3 cellular contexts compared by ENCODE assay signal in the genomic region with DNA sequence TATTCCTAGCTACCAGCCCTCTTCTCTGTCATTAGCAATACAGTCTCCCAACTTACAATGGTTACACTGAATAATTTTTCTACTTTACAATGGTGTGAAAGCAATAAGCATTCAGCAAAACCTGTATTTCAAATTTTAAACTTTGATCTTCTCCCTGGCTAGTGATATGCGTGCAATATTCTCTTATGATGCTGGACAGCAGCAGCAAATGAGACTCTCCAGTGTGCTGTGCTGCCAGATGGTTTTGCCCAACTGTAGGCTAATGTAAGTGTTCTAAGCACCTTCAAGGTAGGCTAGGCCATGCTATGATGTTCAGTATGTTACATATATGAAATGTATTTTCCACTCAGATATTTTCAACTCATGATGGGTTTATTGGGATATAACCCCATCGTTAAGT.
TF ChIP-seq lines count a peak whose summit lies in the region.

No MANE protein-coding gene starts in this region.

TF ChIP-seq in HEK293, 187 proteins besides CTCF, POLR2A, EP300 and RAD21:
- TF ChIP-seq, protein P1, sequence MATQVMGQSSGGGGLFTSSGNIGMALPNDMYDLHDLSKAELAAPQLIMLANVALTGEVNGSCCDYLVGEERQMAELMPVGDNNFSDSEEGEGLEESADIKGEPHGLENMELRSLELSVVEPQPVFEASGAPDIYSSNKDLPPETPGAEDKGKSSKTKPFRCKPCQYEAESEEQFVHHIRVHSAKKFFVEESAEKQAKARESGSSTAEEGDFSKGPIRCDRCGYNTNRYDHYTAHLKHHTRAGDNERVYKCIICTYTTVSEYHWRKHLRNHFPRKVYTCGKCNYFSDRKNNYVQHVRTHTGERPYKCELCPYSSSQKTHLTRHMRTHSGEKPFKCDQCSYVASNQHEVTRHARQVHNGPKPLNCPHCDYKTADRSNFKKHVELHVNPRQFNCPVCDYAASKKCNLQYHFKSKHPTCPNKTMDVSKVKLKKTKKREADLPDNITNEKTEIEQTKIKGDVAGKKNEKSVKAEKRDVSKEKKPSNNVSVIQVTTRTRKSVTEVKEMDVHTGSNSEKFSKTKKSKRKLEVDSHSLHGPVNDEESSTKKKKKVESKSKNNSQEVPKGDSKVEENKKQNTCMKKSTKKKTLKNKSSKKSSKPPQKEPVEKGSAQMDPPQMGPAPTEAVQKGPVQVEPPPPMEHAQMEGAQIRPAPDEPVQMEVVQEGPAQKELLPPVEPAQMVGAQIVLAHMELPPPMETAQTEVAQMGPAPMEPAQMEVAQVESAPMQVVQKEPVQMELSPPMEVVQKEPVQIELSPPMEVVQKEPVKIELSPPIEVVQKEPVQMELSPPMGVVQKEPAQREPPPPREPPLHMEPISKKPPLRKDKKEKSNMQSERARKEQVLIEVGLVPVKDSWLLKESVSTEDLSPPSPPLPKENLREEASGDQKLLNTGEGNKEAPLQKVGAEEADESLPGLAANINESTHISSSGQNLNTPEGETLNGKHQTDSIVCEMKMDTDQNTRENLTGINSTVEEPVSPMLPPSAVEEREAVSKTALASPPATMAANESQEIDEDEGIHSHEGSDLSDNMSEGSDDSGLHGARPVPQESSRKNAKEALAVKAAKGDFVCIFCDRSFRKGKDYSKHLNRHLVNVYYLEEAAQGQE (tag by site-specific recombination; IDR thresholded peaks at IDR 0.05) = peak; percentile 56; the same call in 1 of the 2 replicates
- TF ChIP-seq ZNF324 (tag by site-specific recombination; IDR thresholded peaks at IDR 0.05) = no peak

TF ChIP-seq in Ishikawa, 13 proteins besides CTCF, POLR2A, EP300 and RAD21:
- TF ChIP-seq, protein P1 (IDR thresholded peaks at IDR 0.05; ENCODE audit: low read depth) = 0 out of 2 replicates have a peak, but pooled peaks have one; percentile 24
- TF ChIP-seq TCF12 (IDR thresholded peaks at IDR 0.05; ENCODE audit: low read depth) = no peak

TF ChIP-seq in K562, 482 proteins besides CTCF, POLR2A, EP300 and RAD21:
- TF ChIP-seq, protein P2, sequence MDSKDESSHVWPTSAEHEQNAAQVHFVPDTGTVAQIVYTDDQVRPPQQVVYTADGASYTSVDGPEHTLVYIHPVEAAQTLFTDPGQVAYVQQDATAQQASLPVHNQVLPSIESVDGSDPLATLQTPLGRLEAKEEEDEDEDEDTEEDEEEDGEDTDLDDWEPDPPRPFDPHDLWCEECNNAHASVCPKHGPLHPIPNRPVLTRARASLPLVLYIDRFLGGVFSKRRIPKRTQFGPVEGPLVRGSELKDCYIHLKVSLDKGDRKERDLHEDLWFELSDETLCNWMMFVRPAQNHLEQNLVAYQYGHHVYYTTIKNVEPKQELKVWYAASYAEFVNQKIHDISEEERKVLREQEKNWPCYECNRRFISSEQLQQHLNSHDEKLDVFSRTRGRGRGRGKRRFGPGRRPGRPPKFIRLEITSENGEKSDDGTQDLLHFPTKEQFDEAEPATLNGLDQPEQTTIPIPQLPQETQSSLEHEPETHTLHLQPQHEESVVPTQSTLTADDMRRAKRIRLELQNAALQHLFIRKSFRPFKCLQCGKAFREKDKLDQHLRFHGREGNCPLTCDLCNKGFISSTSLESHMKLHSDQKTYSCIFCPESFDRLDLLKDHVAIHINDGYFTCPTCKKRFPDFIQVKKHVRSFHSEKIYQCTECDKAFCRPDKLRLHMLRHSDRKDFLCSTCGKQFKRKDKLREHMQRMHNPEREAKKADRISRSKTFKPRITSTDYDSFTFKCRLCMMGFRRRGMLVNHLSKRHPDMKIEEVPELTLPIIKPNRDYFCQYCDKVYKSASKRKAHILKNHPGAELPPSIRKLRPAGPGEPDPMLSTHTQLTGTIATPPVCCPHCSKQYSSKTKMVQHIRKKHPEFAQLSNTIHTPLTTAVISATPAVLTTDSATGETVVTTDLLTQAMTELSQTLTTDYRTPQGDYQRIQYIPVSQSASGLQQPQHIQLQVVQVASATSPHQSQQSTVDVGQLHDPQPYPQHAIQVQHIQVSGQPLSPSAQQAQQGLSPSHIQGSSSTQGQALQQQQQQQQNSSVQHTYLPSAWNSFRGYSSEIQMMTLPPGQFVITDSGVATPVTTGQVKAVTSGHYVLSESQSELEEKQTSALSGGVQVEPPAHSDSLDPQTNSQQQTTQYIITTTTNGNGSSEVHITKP (IDR thresholded peaks at IDR 0.05; ENCODE audit: partially characterized antibody) = peak; percentile 24
- TF ChIP-seq NR4A1 (CRISPR knock-in tag; IDR thresholded peaks at IDR 0.05) (no peak), NR4A1 (tag; IDR thresholded peaks at IDR 0.05) (no peak), SOX6 (IDR thresholded peaks at IDR 0.05) (no peak)
TF ChIP-seq in K562: peak in this region for 1.
